In genomic region chr3:170809021-170809974, GRCh38 we compare ENCODE assay signal across 7 cellular contexts.
A peak's percentile ranks its signal among the peaks of the same experiment; 100 is the strongest.
DNase-seq lines count a peak whose midpoint lies in the region; ATAC-seq and TF ChIP-seq lines count a peak whose summit lies in the region.

No MANE protein-coding gene starts in this region.

- no peak overlapping the region for H3K27ac Mint-ChIP-seq in effector memory CD8-positive, alpha-beta T cell
- peak overlapping the region; percentile 58 for H3K27ac Mint-ChIP-seq in mesothelial cell of epicardium

- TF ChIP-seq CTCF in PC-9 (conservative IDR thresholded peaks at IDR 0.05) (peak; percentile 87), mesothelial cell of epicardium (IDR thresholded peaks at IDR 0.05; ENCODE audit: unreplicated experiment) (no peak)

- H3K36me3 ChIP-seq in PC-9 (ENCODE audit: low read depth): no peaks in the 10 kb centered on the region

- no peaks in the 10 kb centered on the region for H3K36me3 Mint-ChIP-seq in effector memory CD8-positive, alpha-beta T cell (ENCODE audit: insufficient read depth)
- H3K36me3 Mint-ChIP-seq in mesothelial cell of epicardium: no peaks in the 10 kb centered on the region

- no peak overlapping the region for H2AFZ ChIP-seq in PC-9

- H3K4me3 ChIP-seq in PC-9: no peak overlapping the region; the same call in 1 of the 2 replicates

- H3K27me3 Mint-ChIP-seq in effector memory CD8-positive, alpha-beta T cell: peaks cover 12 to 25% of the 10 kb centered on the region in 2 donors
- no peaks in the 10 kb centered on the region for H3K27me3 Mint-ChIP-seq in mesothelial cell of epicardium (ENCODE audit: low read depth)

- DNase-seq in GM03348 (ENCODE audit: low spot score) (peak; percentile 65), LHCN-M2 (ENCODE audit: low read depth) (peak; percentile 86), PC-9 (peak; percentile 77 to 81), mesothelial cell of epicardium (ENCODE audit: low spot score in 2 of 2, unreplicated experiment in 2 of 2) (no peak)
- DNase-seq in effector memory CD8-positive, alpha-beta T cell: no peak

- no peaks in the 10 kb centered on the region for H3K9me3 ChIP-seq in PC-9 (ENCODE audit: insufficient read depth, low read depth)

- peaks cover 42% of the 10 kb centered on the region for H3K4me1 ChIP-seq in PC-9 (replicated peaks; ENCODE audit: insufficient read depth)

- 0 out of 2 replicates have a peak overlapping the region, but pooled peaks have one; percentile 5 for H3K27ac ChIP-seq in PC-9

- no peaks in the 10 kb centered on the region for H4K20me1 ChIP-seq in PC-9 (ENCODE audit: insufficient read depth)

- CTCF ChIA-PET in PC-9 (lab: Charles Lee): interaction anchor here (0.5 to 5.4 kb wide), 14 partner anchors 38 to 628 kb away, joined by 3 to 97 read pairs (median 3); partner anchors contain the start of gene PHC3

- peaks cover 22% of the 10 kb centered on the region for H3F3A ChIP-seq in PC-9 (ENCODE audit: insufficient read depth, low read depth)

- intact Hi-C loops in PC-9 (cut with micrococcal nuclease; ENCODE audit: unreplicated experiment): loop anchor here (1.0 to 5.0 kb wide), 10 partner anchors 56 to 1044 kb away; partner anchors contain the start of gene TERC

- H3K4me3 Mint-ChIP-seq in effector memory CD8-positive, alpha-beta T cell: no peak overlapping the region
- H3K4me3 Mint-ChIP-seq in mesothelial cell of epicardium: no peak overlapping the region

- H3K79me2 ChIP-seq in PC-9 (ENCODE audit: low read depth): no peaks in the 10 kb centered on the region

- BruUV-seq in PC-9 (replicated peaks; lab: Mats Ljungman, UMichigan): no TSS peak

- no peaks in the 10 kb centered on the region for H3K27me3 ChIP-seq in PC-9 (ENCODE audit: insufficient read depth, low read depth)

- H3K9me3 Mint-ChIP-seq in effector memory CD8-positive, alpha-beta T cell: no peaks in the 10 kb centered on the region
- peaks cover 10% of the 10 kb centered on the region for H3K9me3 Mint-ChIP-seq in mesothelial cell of epicardium

- peak; percentile 31 for ATAC-seq in effector memory CD8-positive, alpha-beta T cell (replicated peaks)
- ATAC-seq in HG03175 (IDR thresholded peaks at IDR 0.05; ENCODE audit: unreplicated experiment) (no peak), GM19328 (IDR thresholded peaks at IDR 0.05; ENCODE audit: unreplicated experiment) (no peak)

- peak overlapping the region; percentile 48 for H3K4me2 ChIP-seq in PC-9

- H3K9me2 ChIP-seq in PC-9 (ENCODE audit: insufficient read depth): no peaks in the 10 kb centered on the region

- H3K4me1 Mint-ChIP-seq in effector memory CD8-positive, alpha-beta T cell (ENCODE audit: low read depth in 2 of 2): peaks cover 0 to 5% of the 10 kb centered on the region in 2 donors
- H3K4me1 Mint-ChIP-seq in mesothelial cell of epicardium: peaks cover 73% of the 10 kb centered on the region

- POLR2A ChIA-PET in PC-9 (lab: Charles Lee; ENCODE audit: unreplicated experiment): interaction anchor here (0.6 kb wide), 1 partner anchor 501 kb away, joined by 3 read pairs; no protein-coding TSS in a partner anchor

Comparison
In these comparisons a context has a peak if more than half of its experiments do, and no peak if none do; other contexts are left out.
1. DNase-seq: peak in GM03348 (single experiment), LHCN-M2 (single experiment) and PC-9 (2 of 2); none in effector memory CD8-positive, alpha-beta T cell (0 of 3) and mesothelial cell of epicardium (0 of 2).